Comparison of ENCODE assay signal across 8 cellular contexts in the genomic region with DNA sequence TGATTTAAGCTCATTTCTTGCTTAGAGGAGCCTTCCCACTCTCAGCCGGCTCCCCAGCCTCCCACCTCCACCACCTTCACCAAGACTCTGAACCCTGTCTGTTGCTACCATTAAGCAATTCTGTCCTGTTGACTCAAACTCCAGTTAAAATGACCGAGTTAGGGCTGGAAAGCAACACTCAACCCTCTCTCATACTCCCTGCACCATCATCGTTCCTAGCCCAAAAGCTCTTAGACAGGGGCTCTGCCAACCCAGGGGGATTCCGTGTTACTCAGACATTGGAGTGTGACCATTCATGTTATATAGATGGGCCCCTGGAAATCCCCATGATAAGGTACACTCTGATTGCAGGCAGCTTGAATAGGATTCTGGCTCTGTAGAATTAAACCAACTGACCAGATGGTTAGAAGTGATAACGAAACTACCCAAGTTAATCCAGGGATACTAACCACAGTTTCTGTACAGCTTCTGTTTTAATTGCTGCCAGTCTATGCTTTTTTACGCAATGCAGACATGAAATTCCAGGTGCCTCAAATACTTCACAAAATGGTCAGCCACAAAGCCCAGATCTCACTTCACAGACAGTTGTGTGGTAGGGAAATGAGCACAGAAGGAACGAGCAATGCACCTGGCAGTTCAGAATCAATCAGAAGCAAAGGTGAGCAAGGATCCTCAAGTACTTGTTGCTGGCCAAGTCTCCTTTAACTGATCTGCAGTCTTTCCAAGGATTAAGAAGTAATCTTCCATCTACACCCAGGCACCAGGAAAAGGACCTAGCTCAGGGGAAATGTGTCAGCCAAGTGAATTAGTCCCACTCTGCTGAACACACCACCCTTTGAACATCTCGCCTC. TPM values are rescaled to one million over a fixed set of nuclear protein-coding genes. Genes with fewer than 3 reads are reported as not detected.
DNase-seq lines count a peak whose midpoint lies in the region; ATAC-seq, FAIRE-seq and TF ChIP-seq lines count a peak whose summit lies in the region.

No MANE protein-coding gene starts in this region.

- no peaks in the 10 kb centered on the region for H3K79me2 ChIP-seq in astrocyte (ENCODE audit: insufficient read depth, low read length)
- H3K79me2 ChIP-seq in neural progenitor cell (ENCODE audit: low read depth), result no peaks in the 10 kb centered on the region

- peak; percentile 40 for DNase-seq in activated CD4-positive, alpha-beta T cell treated with anti-CD3 and anti-CD28 coated beads for 36 hours
- DNase-seq in activated CD4-positive, alpha-beta T cell treated with anti-CD3 and anti-CD28 coated beads for 1 hour, result no peak
- DNase-seq in astrocyte (ENCODE audit: low read depth) (no peak), neural progenitor cell (ENCODE audit: low spot score) (no peak), NCI-H2171 (lab: John Stamatoyannopoulos, UW) (no peak), NCI-H774 (lab: John Stamatoyannopoulos, UW) (no peak), NCI-H1092 treated with DMSO at 0.1 percent for 48 hours (lab: John Stamatoyannopoulos, UW) (no peak)

- H3F3A ChIP-seq in neural progenitor cell (ENCODE audit: low read depth), result peaks cover 29% of the 10 kb centered on the region

- ATAC-seq in activated CD4-positive, alpha-beta T cell treated with anti-CD3 and anti-CD28 coated beads for 36 hours, result peak; percentile 78
- ATAC-seq in HG03460 (IDR thresholded peaks at IDR 0.05; ENCODE audit: unreplicated experiment), result peak; percentile 42

- H3K27ac ChIP-seq in astrocyte (ENCODE audit: low read depth, low read length) (no peak overlapping the region), neural progenitor cell (no peak overlapping the region)

- FAIRE-seq in astrocyte (lab: Jason Lieb, UNC), result no peak

- H3K9ac ChIP-seq in astrocyte (ENCODE audit: low read length) (no peak overlapping the region), neural progenitor cell (no peak overlapping the region)

- TF ChIP-seq CTCF in astrocyte (IDR thresholded peaks at IDR 0.05; ENCODE audit: insufficient read depth, low read depth, low read length) (no peak), neural progenitor cell (IDR thresholded peaks at IDR 0.05) (no peak)

- POLR2A ChIA-PET in activated CD4-positive, alpha-beta T cell treated with anti-CD3 and anti-CD28 coated beads for 36 hours (lab: Charles Lee), result interaction anchor here (0.5 to 0.7 kb wide), 3 partner anchors 13 to 83 kb away, joined by 3 to 4 read pairs (median 4); no protein-coding TSS in a partner anchor

- H3K4me3 ChIP-seq in astrocyte (ENCODE audit: insufficient read depth, low read depth, low read length) (no peak overlapping the region), neural progenitor cell (peak overlapping the region; percentile 86)

- no peak overlapping the region for H2AFZ ChIP-seq in astrocyte (ENCODE audit: low read depth, low read length)
- no peak overlapping the region for H2AFZ ChIP-seq in neural progenitor cell (replicated peaks)

- H3K36me3 ChIP-seq in astrocyte (ENCODE audit: insufficient read depth, low read length) (no peaks in the 10 kb centered on the region), neural progenitor cell (no peaks in the 10 kb centered on the region)

- CTCF ChIA-PET in activated CD4-positive, alpha-beta T cell treated with anti-CD3 and anti-CD28 coated beads for 36 hours (lab: Charles Lee), result interaction anchor here (0.6 to 1.5 kb wide), 7 partner anchors 9 to 534 kb away, joined by 3 to 6 read pairs (median 3); no protein-coding TSS in a partner anchor

- H3K4me1 ChIP-seq in astrocyte (ENCODE audit: insufficient read depth, low read length), result peaks cover 18% of the 10 kb centered on the region
- H3K4me1 ChIP-seq in neural progenitor cell, result peaks cover 14% of the 10 kb centered on the region

- H3K36me3 Mint-ChIP-seq in activated CD4-positive, alpha-beta T cell treated with anti-CD3 and anti-CD28 coated beads for 36 hours (ENCODE audit: low read depth), result no peaks in the 10 kb centered on the region
- H3K36me3 Mint-ChIP-seq in astrocyte (ENCODE audit: low read depth, unreplicated experiment) (peaks cover 5% of the 10 kb centered on the region), neural progenitor cell (peaks cover 8% of the 10 kb centered on the region)

- H3K4me2 ChIP-seq in astrocyte (ENCODE audit: low read length) (peak overlapping the region; percentile 83), neural progenitor cell (peak overlapping the region; percentile 99)

- H3K27ac Mint-ChIP-seq in activated CD4-positive, alpha-beta T cell treated with anti-CD3 and anti-CD28 coated beads for 36 hours, result no peak overlapping the region
- H3K27ac Mint-ChIP-seq in astrocyte (ENCODE audit: unreplicated experiment) (no peak overlapping the region), neural progenitor cell (no peak overlapping the region)

- peaks cover 29% of the 10 kb centered on the region for H3K4me1 Mint-ChIP-seq in activated CD4-positive, alpha-beta T cell treated with anti-CD3 and anti-CD28 coated beads for 36 hours
- H3K4me1 Mint-ChIP-seq in astrocyte (ENCODE audit: low read depth, unreplicated experiment) (peaks cover 12% of the 10 kb centered on the region), neural progenitor cell (peaks cover 29% of the 10 kb centered on the region)

- peaks cover 49% of the 10 kb centered on the region for H3K27me3 Mint-ChIP-seq in activated CD4-positive, alpha-beta T cell treated with anti-CD3 and anti-CD28 coated beads for 36 hours
- peaks cover 59% of the 10 kb centered on the region for H3K27me3 Mint-ChIP-seq in astrocyte (ENCODE audit: low read depth, unreplicated experiment)
- peaks cover 55% of the 10 kb centered on the region for H3K27me3 Mint-ChIP-seq in neural progenitor cell (ENCODE audit: insufficient read depth, low read depth)

- peak overlapping the region; percentile 37 for H3K4me3 Mint-ChIP-seq in activated CD4-positive, alpha-beta T cell treated with anti-CD3 and anti-CD28 coated beads for 36 hours
- H3K4me3 Mint-ChIP-seq in astrocyte (ENCODE audit: unreplicated experiment), result no peak overlapping the region
- peak overlapping the region; percentile 91 for H3K4me3 Mint-ChIP-seq in neural progenitor cell

- H3K9me3 ChIP-seq in astrocyte (ENCODE audit: insufficient read depth, low read depth, low read length) (no peaks in the 10 kb centered on the region), neural progenitor cell (ENCODE audit: low read depth) (no peaks in the 10 kb centered on the region)

- intact Hi-C loops in activated CD4-positive, alpha-beta T cell treated with anti-CD3 and anti-CD28 coated beads for 36 hours (cut with DNase I, micrococcal nuclease), result no loop called here

- H4K20me1 ChIP-seq in astrocyte (ENCODE audit: insufficient read depth, low read length) (peaks cover 6% of the 10 kb centered on the region), neural progenitor cell (ENCODE audit: low read depth) (peaks cover 11% of the 10 kb centered on the region)

- H3K27me3 ChIP-seq in astrocyte (ENCODE audit: insufficient read depth, low read length) (peaks cover 62% of the 10 kb centered on the region), neural progenitor cell (peaks cover 63% of the 10 kb centered on the region)

- H3K9me3 Mint-ChIP-seq in activated CD4-positive, alpha-beta T cell treated with anti-CD3 and anti-CD28 coated beads for 36 hours (ENCODE audit: low read depth), result no peaks in the 10 kb centered on the region
- peaks cover 7% of the 10 kb centered on the region for H3K9me3 Mint-ChIP-seq in astrocyte (ENCODE audit: unreplicated experiment)
- H3K9me3 Mint-ChIP-seq in neural progenitor cell, result peaks cover 2% of the 10 kb centered on the region

RNA-seq across cellular contexts. Expression of gene SSTR2, which starts 2.1 kb away (rescaled TPM):
- under 1 TPM; 0.11 to 0.16 TPM for total RNA-seq in activated CD4-positive, alpha-beta T cell treated with anti-CD3 and anti-CD28 coated beads for 36 hours
- 0.29 and 0.45 TPM in 2 replicates for total RNA-seq in astrocyte
- 0.43 and 0.74 TPM in 2 replicates for total RNA-seq in neural progenitor cell (ENCODE audit: low replicate concordance)

RNA-seq across cellular contexts. Expression of gene COG1, which starts 25.9 kb away (rescaled TPM):
- total RNA-seq in activated CD4-positive, alpha-beta T cell treated with anti-CD3 and anti-CD28 coated beads for 36 hours, result 10 to 100 TPM; 25.6 to 39.0 TPM
- 34.4 and 38.9 TPM in 2 replicates for total RNA-seq in astrocyte
- total RNA-seq in neural progenitor cell (ENCODE audit: low replicate concordance), result 11.7 and 22.9 TPM in 2 replicates
